In genomic region chr18:3597978-3598365, GRCh38 we compare ENCODE assay signal across 8 cellular contexts.
DNase-seq lines count a peak whose midpoint lies in the region; ATAC-seq and TF ChIP-seq lines count a peak whose summit lies in the region.
"Not testable (repeated sequence)": the region's sequence is repeated elsewhere in the genome, so short reads cannot be mapped to it uniquely, and the experiment has no call there.

No MANE protein-coding gene starts in this region.

- not testable (repeated sequence) for H3K23ac ChIP-seq in H9 (ENCODE audit: insufficient read length, low read depth, low read length)

- not testable (repeated sequence) for H4K8ac ChIP-seq in H9 (replicated peaks; ENCODE audit: insufficient read length, low read depth, low read length)

- peak overlapping the region; percentile 72 to 96 (median 88); a peak in 4 of 7 replicates for H3K27ac Mint-ChIP-seq in H9
- peak overlapping the region; percentile 97 for H3K27ac Mint-ChIP-seq in T-helper 2 cell treated with Interferon-gamma antibody and Interleukin-4, amounts not matched to agents 5 μg/mL and 100 μg/mL, for 36 hours
- peak overlapping the region; percentile 98 for H3K27ac Mint-ChIP-seq in activated T-helper 2 cell treated with anti-CD3 and anti-CD28 coated beads, Interferon-gamma antibody, Interleukin-2, Interleukin-4, amounts not matched to agents 10 μg/mL and 5 μg/mL and 100 μg/mL, durations not matched to agents 14 hours and 24 hours and 36 hours
- peak overlapping the region; percentile 95 for H3K27ac Mint-ChIP-seq in central memory CD8-positive, alpha-beta T cell (ENCODE audit: low read depth)
- H3K27ac Mint-ChIP-seq in natural killer cell treated with Interleukin-12 subunit alpha and Interleukin-12 subunit beta and Interleukin-15 and Interleukin-18, amount 100 ng/mL, for 72 hours, result peak overlapping the region; percentile 94 to 95

- not testable (repeated sequence) for TF ChIP-seq POLR2A in heart left ventricle (IDR thresholded peaks at IDR 0.05); uterus (IDR thresholded peaks at IDR 0.05)

- H2BK120ac ChIP-seq in H9 (ENCODE audit: low read depth, low read length, poor library complexity, severe bottlenecking), result not testable (repeated sequence)

- H4K20me1 ChIP-seq in H9 (ENCODE audit: control insufficient read depth, insufficient read depth, insufficient read length), result not testable (repeated sequence)

- not testable (repeated sequence) for H3K9me3 Mint-ChIP-seq in H9; T-helper 2 cell treated with Interferon-gamma antibody and Interleukin-4, amounts not matched to agents 5 μg/mL and 100 μg/mL, for 36 hours; activated T-helper 2 cell treated with anti-CD3 and anti-CD28 coated beads, Interferon-gamma antibody, Interleukin-2, Interleukin-4, amounts not matched to agents 10 μg/mL and 5 μg/mL and 100 μg/mL, durations not matched to agents 14 hours and 24 hours and 36 hours; central memory CD8-positive, alpha-beta T cell; natural killer cell treated with Interleukin-12 subunit alpha and Interleukin-12 subunit beta and Interleukin-15 and Interleukin-18, amount 100 ng/mL, for 72 hours

- TF ChIP-seq CTCF in H9 (conservative IDR thresholded peaks at IDR 0.05); heart left ventricle (IDR thresholded peaks at IDR 0.05); uterus (IDR thresholded peaks at IDR 0.05): not testable (repeated sequence)

- H3K79me1 ChIP-seq in H9 (ENCODE audit: insufficient read depth, low read depth, low read length, poor library complexity, severe bottlenecking), result not testable (repeated sequence)

- H2BK12ac ChIP-seq in H9 (ENCODE audit: insufficient read length, low read depth, low read length), result not testable (repeated sequence)

- not testable (repeated sequence) for H3K36me3 Mint-ChIP-seq in H9 (ENCODE audit: insufficient read depth in 1 of 3, low read depth in 3 of 3); natural killer cell treated with Interleukin-12 subunit alpha and Interleukin-12 subunit beta and Interleukin-15 and Interleukin-18, amount 100 ng/mL, for 72 hours
- H3K36me3 Mint-ChIP-seq in T-helper 2 cell treated with Interferon-gamma antibody and Interleukin-4, amounts not matched to agents 5 μg/mL and 100 μg/mL, for 36 hours (ENCODE audit: low read depth), result peaks cover 27% of the 10 kb centered on the region
- H3K36me3 Mint-ChIP-seq in activated T-helper 2 cell treated with anti-CD3 and anti-CD28 coated beads, Interferon-gamma antibody, Interleukin-2, Interleukin-4, amounts not matched to agents 10 μg/mL and 5 μg/mL and 100 μg/mL, durations not matched to agents 14 hours and 24 hours and 36 hours (ENCODE audit: low read depth), result peaks cover 24% of the 10 kb centered on the region
- H3K36me3 Mint-ChIP-seq in central memory CD8-positive, alpha-beta T cell (ENCODE audit: insufficient read depth), result peaks cover 32% of the 10 kb centered on the region

- H3K4me2 ChIP-seq in H9 (ENCODE audit: insufficient read depth, insufficient read length, low read length), result not testable (repeated sequence)

- not testable (repeated sequence) for H3K23me2 ChIP-seq in H9 (ENCODE audit: insufficient read length, low read depth, low read length, poor library complexity, severe bottlenecking)

- not testable (repeated sequence) for H3K9ac ChIP-seq in H9 (ENCODE audit: extremely low read depth, insufficient read length, low read length)

- not testable (repeated sequence) for H3K14ac ChIP-seq in H9 (ENCODE audit: insufficient read depth, low read length)

- peaks cover 0 to 11% (median 0%) of the 10 kb centered on the region in 9 donors for H3K36me3 ChIP-seq in heart left ventricle
- H3K36me3 ChIP-seq in uterus, result not testable (repeated sequence)

- no CpG with 5 or more reads among the region's 10 CpGs for WGBS in H9 (ENCODE audit: extremely low coverage, insufficient read length, low lambda C conversion rate)
- 89 to 95% (median 93%) methylated on average over 10 of the region's 10 CpGs for WGBS in heart left ventricle, 4 donors

- H3K4me1 ChIP-seq in H9 (ENCODE audit: insufficient read depth, low read length) (peaks cover 16% of the 10 kb centered on the region; the same call in 1 of the 2 replicates), heart left ventricle (peaks cover 4 to 57% (median 42%) of the 10 kb centered on the region in 12 donors), uterus (peaks cover 9 to 23% of the 10 kb centered on the region in 2 donors)

- not testable (repeated sequence) for H3K27me3 Mint-ChIP-seq in H9 (ENCODE audit: low read depth); T-helper 2 cell treated with Interferon-gamma antibody and Interleukin-4, amounts not matched to agents 5 μg/mL and 100 μg/mL, for 36 hours (ENCODE audit: low read depth); activated T-helper 2 cell treated with anti-CD3 and anti-CD28 coated beads, Interferon-gamma antibody, Interleukin-2, Interleukin-4, amounts not matched to agents 10 μg/mL and 5 μg/mL and 100 μg/mL, durations not matched to agents 14 hours and 24 hours and 36 hours (ENCODE audit: low read depth); central memory CD8-positive, alpha-beta T cell; natural killer cell treated with Interleukin-12 subunit alpha and Interleukin-12 subunit beta and Interleukin-15 and Interleukin-18, amount 100 ng/mL, for 72 hours

- not testable (repeated sequence) for H3K4me3 ChIP-seq in heart left ventricle, skin epidermis, uterus

- H3K4me3 Mint-ChIP-seq in H9, result not testable (repeated sequence)
- peak overlapping the region; percentile 21 for H3K4me3 Mint-ChIP-seq in T-helper 2 cell treated with Interferon-gamma antibody and Interleukin-4, amounts not matched to agents 5 μg/mL and 100 μg/mL, for 36 hours
- peak overlapping the region; percentile 45 for H3K4me3 Mint-ChIP-seq in activated T-helper 2 cell treated with anti-CD3 and anti-CD28 coated beads, Interferon-gamma antibody, Interleukin-2, Interleukin-4, amounts not matched to agents 10 μg/mL and 5 μg/mL and 100 μg/mL, durations not matched to agents 14 hours and 24 hours and 36 hours (ENCODE audit: low read depth)
- peak overlapping the region; percentile 89 for H3K4me3 Mint-ChIP-seq in central memory CD8-positive, alpha-beta T cell
- H3K4me3 Mint-ChIP-seq in natural killer cell treated with Interleukin-12 subunit alpha and Interleukin-12 subunit beta and Interleukin-15 and Interleukin-18, amount 100 ng/mL, for 72 hours, result peak overlapping the region; percentile 82

- H4K5ac ChIP-seq in H9 (ENCODE audit: insufficient read length, low read depth, low read length), result not testable (repeated sequence)

- not testable (repeated sequence) for H2BK15ac ChIP-seq in H9 (ENCODE audit: low read depth, low read length)

- not testable (repeated sequence) for H3K56ac ChIP-seq in H9 (ENCODE audit: insufficient read length, low read depth, low read length)

- not testable (repeated sequence) for H2BK20ac ChIP-seq in H9 (ENCODE audit: low read depth, low read length, poor library complexity, severe bottlenecking)

- H3T11ph ChIP-seq in H9 (ENCODE audit: low read length), result not testable (repeated sequence)

- H3K4ac ChIP-seq in H9 (ENCODE audit: low read depth, low read length), result not testable (repeated sequence)

- not testable (repeated sequence) for H4K91ac ChIP-seq in H9 (ENCODE audit: insufficient read length, low read depth, low read length)

- not testable (repeated sequence) for H2AFZ ChIP-seq in H9 (ENCODE audit: low read length)

- intact Hi-C loops in activated T-helper 2 cell treated with anti-CD3 and anti-CD28 coated beads, Interferon-gamma antibody, Interleukin-2, Interleukin-4, amounts not matched to agents 10 μg/mL and 5 μg/mL and 100 μg/mL, durations not matched to agents 14 hours and 24 hours and 36 hours (cut with micrococcal nuclease), result loop anchor here (5.0 kb wide), 1 partner anchor 256 kb away; no protein-coding TSS in a partner anchor
- intact Hi-C loops in heart left ventricle (cut with DNase I), result loop anchor here in 4 of 10 donors (2.0 to 10.0 kb wide), 5 partner anchors 67 to 443 kb away; partner anchors contain the start of gene TGIF1 (in 1 of the 4)
- intact Hi-C loops in uterus (cut with DNase I; ENCODE audit: low total_unique reads), result loop anchor here (10.0 kb wide), 1 partner anchor 143 kb away; the partner anchor contains the start of gene TGIF1

- not testable (repeated sequence) for H2AK5ac ChIP-seq in H9 (ENCODE audit: insufficient read length, low read length)

- H3K79me2 ChIP-seq in H9 (ENCODE audit: insufficient read depth, low read length), result not testable (repeated sequence)

- not testable (repeated sequence) for DNase-seq in H9; T-helper 2 cell treated with Interferon-gamma antibody and Interleukin-4, amounts not matched to agents 5 μg/mL and 100 μg/mL, for 36 hours (ENCODE audit: low spot score); activated T-helper 2 cell treated with anti-CD3 and anti-CD28 coated beads, Interferon-gamma antibody, Interleukin-2, Interleukin-4, amounts not matched to agents 10 μg/mL and 5 μg/mL and 100 μg/mL, durations not matched to agents 14 hours and 24 hours and 36 hours (ENCODE audit: low spot score); central memory CD8-positive, alpha-beta T cell (ENCODE audit: low spot score in 2 of 2); heart left ventricle; natural killer cell treated with Interleukin-12 subunit alpha and Interleukin-12 subunit beta and Interleukin-15 and Interleukin-18, amount 100 ng/mL, for 72 hours (ENCODE audit: low spot score); uterus

- not testable (repeated sequence) for H3K18ac ChIP-seq in H9 (ENCODE audit: insufficient read length, low read depth, low read length)

- not testable (repeated sequence) for H3K27ac ChIP-seq in H9 (ENCODE audit: insufficient read length, low read depth, low read length)
- H3K27ac ChIP-seq in heart left ventricle (peak overlapping the region in 10 of 12 donors; percentile 31 to 97 (median 96)), skin epidermis (peak overlapping the region in 15 of 21 experiments; percentile 14 to 99 (median 96)), uterus (peak overlapping the region; percentile 95 to 98)

- H3K27me3 ChIP-seq in H9 (ENCODE audit: insufficient read depth, low read length); heart left ventricle; uterus: not testable (repeated sequence)

- not testable (repeated sequence) for H3K9me3 ChIP-seq in H9 (ENCODE audit: control insufficient read depth, low read depth, low read length); heart left ventricle; uterus

- ATAC-seq in central memory CD8-positive, alpha-beta T cell (replicated peaks; ENCODE audit: extremely low read depth, poor library complexity, severe bottlenecking); heart left ventricle; natural killer cell treated with Interleukin-12 subunit alpha and Interleukin-12 subunit beta and Interleukin-15 and Interleukin-18, amount 100 ng/mL, for 72 hours: not testable (repeated sequence)

- H2BK5ac ChIP-seq in H9 (ENCODE audit: insufficient read length, low read length), result not testable (repeated sequence)

- peaks cover 50 to 57% of the 10 kb centered on the region in 2 experiments for H3K4me1 Mint-ChIP-seq in H9
- H3K4me1 Mint-ChIP-seq in T-helper 2 cell treated with Interferon-gamma antibody and Interleukin-4, amounts not matched to agents 5 μg/mL and 100 μg/mL, for 36 hours (ENCODE audit: low read depth), result peaks cover 40% of the 10 kb centered on the region
- peaks cover 48% of the 10 kb centered on the region for H3K4me1 Mint-ChIP-seq in activated T-helper 2 cell treated with anti-CD3 and anti-CD28 coated beads, Interferon-gamma antibody, Interleukin-2, Interleukin-4, amounts not matched to agents 10 μg/mL and 5 μg/mL and 100 μg/mL, durations not matched to agents 14 hours and 24 hours and 36 hours (ENCODE audit: low read depth)
- peaks cover 42% of the 10 kb centered on the region for H3K4me1 Mint-ChIP-seq in central memory CD8-positive, alpha-beta T cell
- peaks cover 43 to 46% of the 10 kb centered on the region in 2 donors for H3K4me1 Mint-ChIP-seq in natural killer cell treated with Interleukin-12 subunit alpha and Interleukin-12 subunit beta and Interleukin-15 and Interleukin-18, amount 100 ng/mL, for 72 hours (ENCODE audit: low read depth in 2 of 2)
